Comparison of ENCODE assay signal across 10 cellular contexts in the genomic region with DNA sequence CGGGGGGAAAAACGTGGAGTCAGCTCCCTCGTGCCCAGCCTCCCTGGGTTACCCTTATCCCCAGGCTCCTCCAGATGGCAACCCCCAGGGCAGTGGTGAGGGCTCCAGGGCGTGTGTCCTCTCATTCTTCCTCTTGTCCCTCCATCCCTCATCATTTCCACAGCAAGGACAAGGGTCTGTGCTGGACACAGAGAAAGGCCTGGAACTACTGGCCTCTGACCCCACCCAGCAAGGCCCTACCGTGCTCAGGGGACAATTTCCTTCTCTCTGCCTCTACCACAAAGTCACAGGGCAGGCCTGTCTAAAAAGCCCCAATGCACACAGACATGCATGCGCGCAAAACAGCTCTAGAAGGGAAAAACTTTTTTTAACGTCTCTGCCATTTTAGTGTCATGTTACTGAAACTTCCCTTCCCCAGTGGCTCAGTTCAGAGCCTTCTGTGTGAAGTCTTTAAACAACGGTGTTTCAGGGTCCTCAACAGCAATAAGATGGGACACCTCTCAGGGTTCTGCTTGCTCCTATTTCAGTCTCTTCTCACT. TPM values are rescaled to one million over a fixed set of nuclear protein-coding genes. Genes with fewer than 3 reads are reported as not detected.
A peak's percentile ranks its signal among the peaks of the same experiment; 100 is the strongest.
DNase-seq lines count a peak whose midpoint lies in the region; ATAC-seq, FAIRE-seq and TF ChIP-seq lines count a peak whose summit lies in the region.
"Had no signal": no experiment of that assay in that cellular context is flagged by ENCODE, and none has a peak within 500 bp of the region (broad histone marks: within the 10 kb centered on the region; RNA-seq: fewer than 3 reads in every experiment).

No MANE protein-coding gene starts in this region.

- 83 to 88% methylated on average over 6 to 9 of the region's 9 CpGs for WGBS in endodermal cell (ENCODE audit: insufficient coverage in 1 of 2, insufficient read length in 1 of 2), 2 experiments

- H3K4me1 ChIP-seq in Panc1 (ENCODE audit: control insufficient read depth, insufficient read depth, low read length): peaks cover 48% of the 10 kb centered on the region
- peaks cover 3% of the 10 kb centered on the region for H3K4me1 ChIP-seq in endodermal cell (ENCODE audit: control insufficient read depth, insufficient read depth, low read length)

- CTCF ChIA-PET in Panc1 (lab: Charles Lee): no interaction called here

- no peak overlapping the region for H3K27ac Mint-ChIP-seq in endodermal cell
- peak overlapping the region; percentile 100 for H3K27ac Mint-ChIP-seq in stimulated activated effector memory CD8-positive, alpha-beta T cell treated with anti-CD3 and anti-CD28 coated beads, Interleukin-12 subunit alpha, Interleukin-12 subunit beta, amount 100 ng/mL, for 72 hours

- FAIRE-seq in GM12891 (lab: Jason Lieb, UNC): peak; percentile 16

- H3K27me3 ChIP-seq in Panc1 (ENCODE audit: control insufficient read depth, insufficient read depth, low read length) (no peaks in the 10 kb centered on the region), endodermal cell (ENCODE audit: control insufficient read depth, insufficient read depth, low read length, poor library complexity, severe bottlenecking) (no peaks in the 10 kb centered on the region)

- H3K9me3 ChIP-seq in Panc1 (ENCODE audit: control insufficient read depth, insufficient read depth, low read depth, low read length) (no peaks in the 10 kb centered on the region), endodermal cell (ENCODE audit: control insufficient read depth, low read length) (no peaks in the 10 kb centered on the region)
- H3K9me3 ChIP-seq: SK-N-SH had no signal

- no peak overlapping the region for H3K9ac ChIP-seq in endodermal cell (ENCODE audit: extremely low read depth, low read length, poor library complexity, severe bottlenecking)
- H3K9ac ChIP-seq: SK-N-SH had no signal

- peaks cover 1% of the 10 kb centered on the region for H3K27me3 Mint-ChIP-seq in endodermal cell (ENCODE audit: insufficient read depth)

- intact Hi-C loops in Panc1 (cut with micrococcal nuclease; ENCODE audit: unreplicated experiment): loop anchor here (10.0 kb wide), 1 partner anchor 164 kb away; no protein-coding TSS in a partner anchor

- in situ Hi-C loops in Panc1 (cut with HindIII; ENCODE audit: low pct_unique_long_range_greater_than_20kb, low sequenced_read_pairs): no loop called here

- no TSS peak for BruUV-seq in Panc1 (replicated peaks; lab: Mats Ljungman, UMichigan)

- no peak for ATAC-seq in Panc1
- ATAC-seq in stimulated activated effector memory CD8-positive, alpha-beta T cell treated with anti-CD3 and anti-CD28 coated beads, Interleukin-12 subunit alpha, Interleukin-12 subunit beta, amount 100 ng/mL, for 72 hours: no peak
- no peak for ATAC-seq in GM18867 (IDR thresholded peaks at IDR 0.05; ENCODE audit: unreplicated experiment)
- no peak for ATAC-seq in HG03159 (IDR thresholded peaks at IDR 0.05; ENCODE audit: unreplicated experiment)
- ATAC-seq in HG02981 (IDR thresholded peaks at IDR 0.05; ENCODE audit: unreplicated experiment): no peak

- TF ChIP-seq POLR2A in GM12891 (IDR thresholded peaks at IDR 0.05; ENCODE audit: low read depth, low read length): no peak

- H3K36me3 ChIP-seq in Panc1 (ENCODE audit: control insufficient read depth, insufficient read depth, low read length): peaks cover 9% of the 10 kb centered on the region
- peaks cover 25% of the 10 kb centered on the region for H3K36me3 ChIP-seq in endodermal cell (ENCODE audit: control insufficient read depth, insufficient read depth, low read length)

- no peak overlapping the region for H3K4me3 ChIP-seq in Panc1 (ENCODE audit: low read depth in 2 of 2, low read length in 2 of 2)
- no peak overlapping the region for H3K4me3 ChIP-seq in endodermal cell (ENCODE audit: low read length)

- H3K27ac ChIP-seq in Panc1 (ENCODE audit: low read length) (peak overlapping the region; percentile 79), endodermal cell (ENCODE audit: low read depth, low read length) (no peak overlapping the region)

- TF ChIP-seq CTCF in Panc1 (IDR thresholded peaks at IDR 0.05) (no peak), endodermal cell (conservative IDR thresholded peaks at IDR 0.05) (no peak)

- peaks cover 26% of the 10 kb centered on the region for H3K4me1 Mint-ChIP-seq in endodermal cell
- peaks cover 81% of the 10 kb centered on the region for H3K4me1 Mint-ChIP-seq in stimulated activated effector memory CD8-positive, alpha-beta T cell treated with anti-CD3 and anti-CD28 coated beads, Interleukin-12 subunit alpha, Interleukin-12 subunit beta, amount 100 ng/mL, for 72 hours

- H3K36me3 Mint-ChIP-seq in endodermal cell (ENCODE audit: low read depth): peaks cover 25% of the 10 kb centered on the region
- H3K36me3 Mint-ChIP-seq in stimulated activated effector memory CD8-positive, alpha-beta T cell treated with anti-CD3 and anti-CD28 coated beads, Interleukin-12 subunit alpha, Interleukin-12 subunit beta, amount 100 ng/mL, for 72 hours: peaks cover 93% of the 10 kb centered on the region

- H3K9me3 Mint-ChIP-seq in endodermal cell: no peaks in the 10 kb centered on the region
- no peaks in the 10 kb centered on the region for H3K9me3 Mint-ChIP-seq in stimulated activated effector memory CD8-positive, alpha-beta T cell treated with anti-CD3 and anti-CD28 coated beads, Interleukin-12 subunit alpha, Interleukin-12 subunit beta, amount 100 ng/mL, for 72 hours

- POLR2A ChIA-PET in Panc1 (lab: Charles Lee): no interaction called here

- no peak for DNase-seq in GM12891 (ENCODE audit: insufficient read length, low spot score)
- DNase-seq in Panc1 (ENCODE audit: low read depth, low spot score): no peak
- DNase-seq in endodermal cell: no peak
- DNase-seq in stimulated activated effector memory CD8-positive, alpha-beta T cell treated with anti-CD3 and anti-CD28 coated beads, Interleukin-12 subunit alpha, Interleukin-12 subunit beta, amount 100 ng/mL, for 72 hours (ENCODE audit: low spot score in 2 of 2): no peak
- DNase-seq: KBM-7, NCI-H446 treated with DMSO at 0.1 percent for 48 hours, SK-N-SH had no signal

- peak overlapping the region; percentile 74 for H3K4me3 Mint-ChIP-seq in endodermal cell
- H3K4me3 Mint-ChIP-seq in stimulated activated effector memory CD8-positive, alpha-beta T cell treated with anti-CD3 and anti-CD28 coated beads, Interleukin-12 subunit alpha, Interleukin-12 subunit beta, amount 100 ng/mL, for 72 hours: peak overlapping the region; percentile 88

TF ChIP-seq in GM12891, 5 proteins besides CTCF, POLR2A, EP300 and RAD21:
- TF ChIP-seq PAX5 (IDR thresholded peaks at IDR 0.05; ENCODE audit: insufficient read depth, low read length, severe bottlenecking) (no peak), POU2F2 (IDR thresholded peaks at IDR 0.05; ENCODE audit: low read depth, low read length) (peak; percentile 55; the same call in 1 of the 2 replicates), TAF1 (IDR thresholded peaks at IDR 0.05; ENCODE audit: low read depth, low read length) (0 out of 2 replicates have a peak, but pooled peaks have one; percentile 36)
TF ChIP-seq in GM12891: peak in this region for 2.

RNA-seq across cellular contexts. Expression of a gene that starts 1.1 kb away (rescaled TPM):
- 30.1 TPM for polyA plus RNA-seq in GM12891 (2012; ENCODE audit: low read depth, missing spikeins)
- total RNA-seq in Panc1 (2021; ENCODE audit: unreplicated experiment) (105 TPM), endodermal cell (10 to 100 TPM; 52.5 to 54.3 TPM)
- polyA plus RNA-seq in Panc1 (2012; ENCODE audit: insufficient read length): 114 TPM
- 42.1 TPM for polyA plus RNA-seq in endodermal cell (2013, experiment 1 of 2)
- 39.6 TPM for polyA plus RNA-seq in endodermal cell (2013, experiment 2 of 2)

RNA-seq across cellular contexts. Expression of a gene that starts 7.0 kb away (rescaled TPM):
- polyA plus RNA-seq in GM12891 (2012; ENCODE audit: low read depth, missing spikeins): 47.8 TPM
- total RNA-seq in Panc1 (2021; ENCODE audit: unreplicated experiment): 24.9 TPM
- 35.8 TPM for polyA plus RNA-seq in Panc1 (2012; ENCODE audit: insufficient read length)
- 10 to 100 TPM in 1 of 2 donors, 1 to 10 TPM in 1; 8.3 to 11.0 TPM for total RNA-seq in endodermal cell
- polyA plus RNA-seq in endodermal cell (2013, experiment 1 of 2): 8.9 TPM
- 5.6 TPM for polyA plus RNA-seq in endodermal cell (2013, experiment 2 of 2)

RNA-seq across cellular contexts. Expression of a gene that starts 11.5 kb away (rescaled TPM):
- 869 TPM for polyA plus RNA-seq in GM12891 (2012; ENCODE audit: low read depth, missing spikeins)
- 1,253 TPM for total RNA-seq in Panc1 (2021; ENCODE audit: unreplicated experiment)
- polyA plus RNA-seq in Panc1 (2012; ENCODE audit: insufficient read length): 799 TPM
- total RNA-seq in endodermal cell: 1,000 to 10,000 TPM; 1,356 to 1,422 TPM
- 1,137 TPM for polyA plus RNA-seq in endodermal cell (2013, experiment 1 of 2)
- 1,046 TPM for polyA plus RNA-seq in endodermal cell (2013, experiment 2 of 2)

RNA-seq across cellular contexts. Expression of a gene that starts 11.9 kb away (rescaled TPM):
- 0.26 TPM for polyA plus RNA-seq in GM12891 (2012; ENCODE audit: low read depth, missing spikeins)
- total RNA-seq in Panc1 (2021; ENCODE audit: unreplicated experiment) (0.18 TPM), endodermal cell (under 1 TPM; 0.22 to 0.51 TPM)
- 1.1 TPM for polyA plus RNA-seq in Panc1 (2012; ENCODE audit: insufficient read length)
- polyA plus RNA-seq in endodermal cell (2013, experiment 1 of 2): 7.3 TPM
- 6.5 TPM for polyA plus RNA-seq in endodermal cell (2013, experiment 2 of 2)

RNA-seq across cellular contexts. Expression of a gene that starts 35.0 kb away (rescaled TPM):
- 37.6 TPM for polyA plus RNA-seq in GM12891 (2012; ENCODE audit: low read depth, missing spikeins)
- total RNA-seq in Panc1 (2021; ENCODE audit: unreplicated experiment) (263 TPM), endodermal cell (100 to 1,000 TPM; 129 to 155 TPM)
- polyA plus RNA-seq in Panc1 (2012; ENCODE audit: insufficient read length): 313 TPM
- polyA plus RNA-seq in endodermal cell (2013, experiment 1 of 2): 65.0 TPM
- polyA plus RNA-seq in endodermal cell (2013, experiment 2 of 2): 58.4 TPM
